ENCODE assay signal across 8 cellular contexts in genomic region chr11:67613960-67614715, GRCh38. TPM values are rescaled to one million over a fixed set of nuclear protein-coding genes. Genes with fewer than 3 reads are reported as not detected.
DNase-seq lines count a peak whose midpoint lies in the region; ATAC-seq lines count a peak whose summit lies in the region.

No MANE protein-coding gene starts in this region.

- H3K27ac Mint-ChIP-seq in T-helper 1 cell treated with Interleukin-12 subunit alpha and Interleukin-12 subunit beta and Interleukin-4 antibody, amounts not matched to agents 30 μg/mL and 1 μg/mL, for 36 hours: peak overlapping the region; percentile 98

- H3K36me3 Mint-ChIP-seq in T-helper 1 cell treated with Interleukin-12 subunit alpha and Interleukin-12 subunit beta and Interleukin-4 antibody, amounts not matched to agents 30 μg/mL and 1 μg/mL, for 36 hours (ENCODE audit: low read depth): peaks cover 20% of the 10 kb centered on the region

- peak; percentile 79 for DNase-seq in Daoy (ENCODE audit: low read depth)
- peak in 45 of 76 experiments; percentile 2 to 65 (median 31) for DNase-seq in HUDEP-2 (lab: John Stamatoyannopoulos, UW; ENCODE audit: unreplicated experiment in 76 of 76)
- DNase-seq in amniotic epithelial cell (ENCODE audit: low read depth): peak; percentile 40
- DNase-seq in islet precursor cell: peak; percentile 79
- DNase-seq in stimulated activated CD4-positive, alpha-beta T cell treated with anti-CD3 and anti-CD28 coated beads, Interleukin-1b, Interleukin-23, amount 100 ng/mL, for 24 hours (ENCODE audit: low read depth in 4 of 4, low spot score in 1 of 4): peak; percentile 43 to 71 (median 64)
- no peak for DNase-seq in midbrain (lab: John Stamatoyannopoulos, UW)

- H3K4me3 Mint-ChIP-seq in T-helper 1 cell treated with Interleukin-12 subunit alpha and Interleukin-12 subunit beta and Interleukin-4 antibody, amounts not matched to agents 30 μg/mL and 1 μg/mL, for 36 hours: peak overlapping the region; percentile 76

- H3K9me3 Mint-ChIP-seq in T-helper 1 cell treated with Interleukin-12 subunit alpha and Interleukin-12 subunit beta and Interleukin-4 antibody, amounts not matched to agents 30 μg/mL and 1 μg/mL, for 36 hours: no peaks in the 10 kb centered on the region

- peak; percentile 70 for ATAC-seq in GM21360 (IDR thresholded peaks at IDR 0.05; ENCODE audit: unreplicated experiment)

- peaks cover 26% of the 10 kb centered on the region for H3K4me1 Mint-ChIP-seq in T-helper 1 cell treated with Interleukin-12 subunit alpha and Interleukin-12 subunit beta and Interleukin-4 antibody, amounts not matched to agents 30 μg/mL and 1 μg/mL, for 36 hours (ENCODE audit: low read depth)

- peaks cover 16% of the 10 kb centered on the region for H3K27me3 Mint-ChIP-seq in T-helper 1 cell treated with Interleukin-12 subunit alpha and Interleukin-12 subunit beta and Interleukin-4 antibody, amounts not matched to agents 30 μg/mL and 1 μg/mL, for 36 hours (ENCODE audit: low read depth)

RNA-seq across cellular contexts. Expression of gene NDUFV1, which starts 7.4 kb away (rescaled TPM):
- total RNA-seq in Daoy (2014; rRNA removed; shearing (Covaris generic)): 218 and 229 TPM in 2 replicates

RNA-seq across cellular contexts. Expression of gene NUDT8, which starts 15.6 kb away (rescaled TPM):
- total RNA-seq in Daoy (2014; rRNA removed; shearing (Covaris generic)): 5.8 and 9.1 TPM in 2 replicates

RNA-seq across cellular contexts. Expression of gene TBX10, which starts 25.4 kb away (rescaled TPM):
- not detected in 2 replicates for total RNA-seq in Daoy (2014; rRNA removed; shearing (Covaris generic))

RNA-seq across cellular contexts. Expression of gene GSTP1, which starts 30.5 kb away (rescaled TPM):
- total RNA-seq in Daoy (2014; rRNA removed; shearing (Covaris generic)): 1,082 and 1,228 TPM in 2 replicates

RNA-seq across cellular contexts. Expression of gene ACY3, which starts 36.4 kb away (rescaled TPM):
- not detected in 2 replicates for total RNA-seq in Daoy (2014; rRNA removed; shearing (Covaris generic))
